ENCODE assay signal across 28 cellular contexts in genomic region chr15:91896656-91897055, GRCh38.
"Had no signal": no experiment of that assay in that cellular context is flagged by ENCODE, and none has a peak within 500 bp of the region (broad histone marks: within the 10 kb centered on the region; RNA-seq: fewer than 3 reads in every experiment).

No MANE protein-coding gene starts in this region.

- H3K27ac ChIP-seq: breast epithelium had no signal

- H3K27me3 ChIP-seq: breast epithelium had no signal

- DNase-seq: activated CD4-positive, alpha-beta T cell treated with anti-CD3 and anti-CD28 coated beads for 48 hours; activated CD4-positive, alpha-beta T cell treated with anti-CD3 and anti-CD28 coated beads, Interleukin-2, amount 50 U/mL, for 4 hours; activated CD4-positive, CD25-positive, alpha-beta regulatory T cell treated with anti-CD3 and anti-CD28 coated beads, Interleukin-2, amount 50 U/mL, for 72 hours; activated CD8-positive, alpha-beta memory T cell treated with anti-CD3 and anti-CD28 coated beads, Interleukin-2, amount 50 U/mL, for 48 hours; activated CD8-positive, alpha-beta T cell treated with anti-CD3 and anti-CD28 coated beads, Interleukin-2, amount 10 ng/mL, durations not matched to agents 7 days and 5 days; activated naive CD4-positive, alpha-beta T cell treated with anti-CD3 and anti-CD28 coated beads, Interleukin-2, amount 50 U/mL, for 16 hours; activated naive CD8-positive, alpha-beta T cell treated with anti-CD3 and anti-CD28 coated beads, Interleukin-2, amount 10 ng/mL, durations not matched to agents 7 days and 5 days; activated T-cell treated with anti-CD3 and anti-CD28 coated beads, Interleukin-2, amount 50 U/mL, for 1 hour; aorta; MV-4-11; NCI-H1092 treated with DMSO at 0.1 percent for 48 hours; NCI-H1417 treated with DMSO at 0.1 percent for 48 hours; NCI-H1694; NCI-H2029; NCI-H2107; NCI-H2171 treated with DMSO at 0.1 percent for 48 hours; NCI-H226; NCI-H526; NCI-H774; OCI-M1; RPMI8226; SHP77 treated with DMSO at 0.1 percent for 48 hours; T-helper 9 cell had no signal

- H3K27me3 Mint-ChIP-seq: central memory CD8-positive, alpha-beta T cell had no signal

- ATAC-seq: activated CD8-positive, alpha-beta T cell treated with anti-CD3 and anti-CD28 coated beads, Interleukin-2, amount 10 ng/mL, durations not matched to agents 7 days and 5 days; Panc1; WTC11 had no signal

- H3K4me1 ChIP-seq: breast epithelium had no signal

- H3K4me3 ChIP-seq: breast epithelium had no signal

- H3K27ac Mint-ChIP-seq: activated CD8-positive, alpha-beta T cell treated with anti-CD3 and anti-CD28 coated beads, Interleukin-2, amount 10 ng/mL, durations not matched to agents 7 days and 5 days; activated naive CD8-positive, alpha-beta T cell treated with anti-CD3 and anti-CD28 coated beads, Interleukin-2, amount 10 ng/mL, durations not matched to agents 7 days and 5 days; T-helper 1 cell treated with Interleukin-12 subunit alpha and Interleukin-12 subunit beta and Interleukin-4 antibody, amounts not matched to agents 30 μg/mL and 1 μg/mL, for 36 hours; WTC11 had no signal

- H3K36me3 Mint-ChIP-seq: WTC11 had no signal

- H3K4me3 Mint-ChIP-seq: activated CD8-positive, alpha-beta T cell treated with anti-CD3 and anti-CD28 coated beads, Interleukin-2, amount 10 ng/mL, durations not matched to agents 7 days and 5 days; activated naive CD8-positive, alpha-beta T cell treated with anti-CD3 and anti-CD28 coated beads, Interleukin-2, amount 10 ng/mL, durations not matched to agents 7 days and 5 days; central memory CD8-positive, alpha-beta T cell; T-helper 1 cell treated with Interleukin-12 subunit alpha and Interleukin-12 subunit beta and Interleukin-4 antibody, amounts not matched to agents 30 μg/mL and 1 μg/mL, for 36 hours; WTC11 had no signal

- H3K36me3 ChIP-seq: breast epithelium had no signal
